18 cellular contexts compared by ENCODE assay signal in genomic region chr15:52050416-52050815, GRCh38. TPM values are rescaled to one million over a fixed set of nuclear protein-coding genes. Genes with fewer than 3 reads are reported as not detected.
DNase-seq lines count a peak whose midpoint lies in the region; ATAC-seq, FAIRE-seq and TF ChIP-seq lines count a peak whose summit lies in the region.
"Had no signal": no experiment of that assay in that cellular context is flagged by ENCODE, and none has a peak within 500 bp of the region (broad histone marks: within the 10 kb centered on the region; RNA-seq: fewer than 3 reads in every experiment).

No MANE protein-coding gene starts in this region.

- H3K9me3 Mint-ChIP-seq in type B pancreatic cell, result no peaks in the 10 kb centered on the region
- H3K9me3 Mint-ChIP-seq: naive B cell had no signal

- dilution Hi-C loops in IMR-90 (cut with HindIII; ENCODE audit: low sequenced_read_pairs, unreplicated experiment), result no loop called here

- H3K36me3 ChIP-seq in IMR-90 (ENCODE audit: control insufficient read depth, insufficient read depth, low read length), result peaks cover 19% of the 10 kb centered on the region
- peaks cover 74% of the 10 kb centered on the region for H3K36me3 ChIP-seq in K562 (ENCODE audit: control insufficient read depth, insufficient read depth, low read length)

- peak overlapping the region; percentile 29 for H2BK5ac ChIP-seq in IMR-90 (ENCODE audit: low read depth, low read length, poor library complexity, severe bottlenecking)

- peaks cover 6% of the 10 kb centered on the region for H3K4me1 ChIP-seq in IMR-90 (ENCODE audit: control insufficient read depth, insufficient read depth, low read length)
- H3K4me1 ChIP-seq in K562 (replicated peaks in 1 of 2; ENCODE audit: control insufficient read depth in 2 of 2, insufficient read depth in 2 of 2, low read length in 2 of 2), result no peaks in the 10 kb centered on the region; a peak in 1 of 5 replicates
- peaks cover 25% of the 10 kb centered on the region for H3K4me1 ChIP-seq in foreskin keratinocyte

- H3K79me1 ChIP-seq in IMR-90 (ENCODE audit: low read depth in 1 of 2, low read length in 2 of 2), result peaks cover 34 to 77% of the 10 kb centered on the region in 2 experiments

- H3K27ac ChIP-seq in IMR-90 (ENCODE audit: insufficient read depth, low read length), result no peak overlapping the region
- H3K27ac ChIP-seq in K562 (ENCODE audit: extremely low read depth, low read depth, low read length), result no peak overlapping the region
- no peak overlapping the region for H3K27ac ChIP-seq in foreskin keratinocyte
- H3K27ac ChIP-seq: heart left ventricle, left lung, transverse colon had no signal

- no peak overlapping the region for H3K4me3 Mint-ChIP-seq in type B pancreatic cell
- H3K4me3 Mint-ChIP-seq: B cell, naive B cell had no signal

- H3K4me3 ChIP-seq in AG04449 (ENCODE audit: low read depth, low read length) (no peak overlapping the region), IMR-90 (ENCODE audit: insufficient read depth, low read depth, low read length) (no peak overlapping the region), K562 (no peak overlapping the region)
- H3K4me3 ChIP-seq: heart left ventricle, left lung, transverse colon had no signal

- H3K9me3 ChIP-seq in IMR-90 (ENCODE audit: control insufficient read depth, insufficient read depth, low read length) (no peaks in the 10 kb centered on the region), K562 (replicated peaks; ENCODE audit: control insufficient read depth, insufficient read depth, low read depth, low read length) (no peaks in the 10 kb centered on the region; the same call in 1 of the 2 replicates)
- H3K9me3 ChIP-seq: left lung, transverse colon had no signal

- H3K14ac ChIP-seq in IMR-90 (replicated peaks; ENCODE audit: low read depth, low read length), result no peak overlapping the region

- peaks cover 6% of the 10 kb centered on the region for H3K4me1 Mint-ChIP-seq in type B pancreatic cell (ENCODE audit: unreplicated experiment)

- BruUV-seq in IMR-90 (replicated peaks; lab: Mats Ljungman, UMichigan) (no TSS peak), K562 (replicated peaks; lab: Mats Ljungman, UMichigan) (TSS peak; percentile 20)

- no peaks in the 10 kb centered on the region for H3K27me3 ChIP-seq in IMR-90 (ENCODE audit: control insufficient read depth, insufficient read depth, low read length)
- no peaks in the 10 kb centered on the region for H3K27me3 ChIP-seq in K562 (ENCODE audit: control insufficient read depth in 2 of 2, insufficient read depth in 2 of 2, low read length in 2 of 2)
- H3K27me3 ChIP-seq in foreskin keratinocyte, result no peaks in the 10 kb centered on the region
- H3K27me3 ChIP-seq: heart left ventricle, left lung, transverse colon had no signal

- H3K9me1 ChIP-seq in IMR-90 (ENCODE audit: insufficient read depth, low read length), result peaks cover 2% of the 10 kb centered on the region
- no peaks in the 10 kb centered on the region for H3K9me1 ChIP-seq in K562 (ENCODE audit: control insufficient read depth, insufficient read depth, low read length)

- no peak overlapping the region for H3K23ac ChIP-seq in IMR-90 (ENCODE audit: low read depth, low read length)

- no peak overlapping the region for H4K8ac ChIP-seq in IMR-90 (ENCODE audit: low read depth in 2 of 2, low read length in 2 of 2)

- H2AK5ac ChIP-seq in IMR-90 (ENCODE audit: low read depth, low read length), result no peak overlapping the region

- H4K91ac ChIP-seq in IMR-90 (ENCODE audit: insufficient read depth, low read depth, low read length), result no peak overlapping the region

- DNase-seq in AG04449 (ENCODE audit: low read depth, low spot score) (peak; percentile 34), IMR-90 (peak; percentile 77), K562 (ENCODE audit: extremely low read depth in 1 of 4, low spot score in 3 of 4) (no peak), foreskin keratinocyte (peak in 1 of 2 donors; percentile 76), DMS114 treated with DMSO at 0.1 percent for 48 hours (lab: John Stamatoyannopoulos, UW; ENCODE audit: unreplicated experiment) (no peak), amniotic stem cell (lab: John Stamatoyannopoulos, UW) (no peak), type B pancreatic cell (ENCODE audit: extremely low spot score, unreplicated experiment) (no peak)
- DNase-seq: activated T-cell treated with anti-CD3 and anti-CD28 coated beads, Interleukin-2, amount 50 U/mL, for 1 hour; effector CD8-positive, alpha-beta T cell; heart left ventricle; left lung; MM.1S; naive B cell; stimulated activated CD4-positive, alpha-beta T cell treated with anti-CD3 and anti-CD28 coated beads, Interleukin-2, amount 100 ng/mL, for 24 hours; T-helper 1 cell; transverse colon had no signal

- H3K18ac ChIP-seq in IMR-90 (ENCODE audit: low read depth, low read length), result no peak overlapping the region

- H2BK20ac ChIP-seq in IMR-90 (ENCODE audit: low read depth, low read length), result no peak overlapping the region

- no peak overlapping the region for H2AK9ac ChIP-seq in IMR-90 (replicated peaks; ENCODE audit: low read depth, low read length, poor library complexity)

- no peaks in the 10 kb centered on the region for H3K27me3 Mint-ChIP-seq in type B pancreatic cell
- H3K27me3 Mint-ChIP-seq: B cell, naive B cell had no signal

- H3K4ac ChIP-seq in IMR-90 (ENCODE audit: low read depth, low read length), result no peak overlapping the region

- H3K56ac ChIP-seq in IMR-90 (ENCODE audit: extremely low read depth, insufficient read depth, low read length), result no peak overlapping the region

- H3K36me3 Mint-ChIP-seq in type B pancreatic cell, result peaks cover 41% of the 10 kb centered on the region

- H2AFZ ChIP-seq in IMR-90 (replicated peaks; ENCODE audit: low read length, poor library complexity), result no peak overlapping the region
- H2AFZ ChIP-seq in K562 (ENCODE audit: low read depth, low read length), result no peak overlapping the region

- H3K4me2 ChIP-seq in IMR-90 (ENCODE audit: low read depth, low read length) (no peak overlapping the region), K562 (ENCODE audit: insufficient read depth, low read length) (no peak overlapping the region)

- no peak overlapping the region for H3K9ac ChIP-seq in IMR-90 (ENCODE audit: low read depth, low read length)
- H3K9ac ChIP-seq in K562 (ENCODE audit: insufficient read depth in 1 of 2, low read depth in 2 of 2, low read length in 2 of 2), result no peak overlapping the region

- intact Hi-C loops in IMR-90 (cut with micrococcal nuclease) (loop anchor here (5.0 kb wide), 1 partner anchor 33 kb away; the partner anchor contains the start of gene MAPK6), K562 (cut with micrococcal nuclease) (no loop called here)

- CTCF ChIA-PET in AG04449 (lab: Yijun Ruan, JAX) (interaction anchor here (1.5 kb wide), 2 partner anchors 27 to 48 kb away, joined by 3 to 4 read pairs; no protein-coding TSS in a partner anchor), IMR-90 (lab: Yijun Ruan, JAX) (interaction anchor here (0.6 kb wide), 1 partner anchor 108 kb away, joined by 4 read pairs; no protein-coding TSS in a partner anchor), K562 (lab: Yijun Ruan, JAX; ENCODE audit: low intra/inter-chr PET ratio) (no interaction called here)

- TF ChIP-seq CTCF in AG04449 (IDR thresholded peaks at IDR 0.05; ENCODE audit: insufficient read depth, low read length, missing control alignments), result no peak
- no peak for TF ChIP-seq CTCF in IMR-90 (conservative IDR thresholded peaks at IDR 0.05; ENCODE audit: low read depth, low read length)
- TF ChIP-seq CTCF in K562 (IDR thresholded peaks at IDR 0.05 in 2 of 3, conservative IDR thresholded peaks at IDR 0.05 in 1 of 3; ENCODE audit: insufficient read depth in 2 of 3, low read depth in 1 of 3, low read length in 3 of 3), result no peak
- TF ChIP-seq CTCF in foreskin keratinocyte (conservative IDR thresholded peaks at IDR 0.05), result no peak
- TF ChIP-seq CTCF in type B pancreatic cell (conservative IDR thresholded peaks at IDR 0.05), result no peak

- no peak overlapping the region for H2BK120ac ChIP-seq in IMR-90 (ENCODE audit: low read depth, low read length)

- no peak for TF ChIP-seq EP300 in K562 (IDR thresholded peaks at IDR 0.05; ENCODE audit: low read length)

- H3K79me2 ChIP-seq in K562 (ENCODE audit: control insufficient read depth, insufficient read depth, low read length), result peaks cover 46% of the 10 kb centered on the region

- peaks cover 15% of the 10 kb centered on the region for H4K20me1 ChIP-seq in IMR-90 (ENCODE audit: insufficient read depth, low read length)
- H4K20me1 ChIP-seq in K562 (replicated peaks; ENCODE audit: control insufficient read depth, insufficient read depth, low read length), result no peaks in the 10 kb centered on the region

- H3K27ac Mint-ChIP-seq in type B pancreatic cell, result no peak overlapping the region
- H3K27ac Mint-ChIP-seq: B cell, naive B cell had no signal

- TF ChIP-seq RAD21 in IMR-90 (IDR thresholded peaks at IDR 0.05; ENCODE audit: low read length) (no peak), K562 (CRISPR knock-in tag; conservative IDR thresholded peaks at IDR 0.05 in 1 of 2, IDR thresholded peaks at IDR 0.05 in 1 of 2) (no peak)

- H2BK15ac ChIP-seq in IMR-90 (ENCODE audit: low read depth, low read length), result no peak overlapping the region

- in situ Hi-C loops in IMR-90 (cut with MboI; ENCODE audit: low sequenced_read_pairs) (no loop called here), K562 (cut with MboI) (no loop called here)

- H4K5ac ChIP-seq in IMR-90 (ENCODE audit: low read depth, low read length), result no peak overlapping the region

- TF ChIP-seq POLR2A in IMR-90 (IDR thresholded peaks at IDR 0.05; ENCODE audit: low read depth, low read length) (no peak), K562 (conservative IDR thresholded peaks at IDR 0.05) (no peak)

- POLR2A ChIA-PET in AG04449 (lab: Yijun Ruan, JAX), result no interaction called here
- POLR2A ChIA-PET in IMR-90 (lab: Charles Lee; ENCODE audit: unreplicated experiment), result no interaction called here
- POLR2A ChIA-PET in K562 (lab: Yijun Ruan, JAX), result interaction anchor here (0.8 to 1.5 kb wide), 4 partner anchors 8 to 352 kb away, joined by 3 to 5 read pairs (median 4); partner anchors contain the start of gene LEO1

- FAIRE-seq in K562 (lab: Jason Lieb, UNC), result no peak

- 100% methylated on average over 1 of the region's 1 CpG; no CpG with 5 or more reads in 1 of the 2 experiments for WGBS in IMR-90 (ENCODE audit: extremely low coverage in 2 of 2, insufficient read length in 1 of 2), 2 experiments
- 100% methylated on average over 1 of the region's 1 CpG for WGBS in K562 (ENCODE audit: insufficient coverage, low coverage, missing lambda C conversion rate)

- peak; percentile 79 for ATAC-seq in IMR-90 (ENCODE audit: low read depth)
- ATAC-seq in K562, result no peak
- peak; percentile 76 for ATAC-seq in foreskin keratinocyte
- ATAC-seq in GM18870 (IDR thresholded peaks at IDR 0.05; ENCODE audit: unreplicated experiment), result no peak
- ATAC-seq: heart left ventricle, left lung had no signal

RNA-seq across cellular contexts. Expression of gene MAPK6, which starts 31.4 kb away (rescaled TPM):
- 60.6 and 84.2 TPM in 2 replicates for total RNA-seq in IMR-90 (2012; rRNA removed)
- 17.9 and 22.6 TPM in 2 replicates for polyA plus RNA-seq in IMR-90 (2012; rRNA removed)
- 5.0 and 5.8 TPM in 2 replicates for polyA plus RNA-seq in IMR-90 (2012; cell fraction: cytosol; rRNA removed)
- 2.0 and 13.3 TPM in 2 replicates for polyA plus RNA-seq in IMR-90 (2012; cell fraction: nucleus; rRNA removed; ENCODE audit: low replicate concordance)
- total RNA-seq in K562 (2011; cell fraction: chromatin; rRNA removed; ENCODE audit: low replicate concordance), result 37.7 and 101 TPM in 2 replicates
- total RNA-seq in K562 (2011; cell fraction: nucleolus; rRNA removed), result 11.5 and 15.7 TPM in 2 replicates
- 27.8 and 41.8 TPM in 2 replicates for total RNA-seq in K562 (2011; cell fraction: nucleoplasm; rRNA removed)
- 49.9 and 51.2 TPM in 2 replicates for total RNA-seq in K562 (2014; rRNA removed)
- total RNA-seq in K562 (2014; rRNA removed; fragmentation: Illumina TruSeq; extraction: Trizol), result 97.1 and 110 TPM in 2 replicates
- 76.3 and 81.5 TPM in 2 replicates for total RNA-seq in K562 (2015; rRNA removed; fragmentation: Illumina TruSeq; extraction: Trizol)
- total RNA-seq in K562 (2021), result 92.0 and 94.4 TPM in 2 replicates
- 71.5 and 84.7 TPM in 2 replicates for polyA plus RNA-seq in K562 (2011; rRNA removed)
- 14.9 and 33.5 TPM in 2 replicates for polyA plus RNA-seq in K562 (2011; cell fraction: cytosol; rRNA removed)
- polyA plus RNA-seq in K562 (2011; cell fraction: nucleus; rRNA removed), result 13.7 and 24.3 TPM in 2 replicates
- polyA plus RNA-seq in K562 (2012), result 46.7 and 46.9 TPM in 2 replicates
- 70.4 and 74.0 TPM in 2 replicates for polyA plus RNA-seq in K562 (2014; fragmentation: Illumina TruSeq; extraction: Trizol)
- polyA plus RNA-seq in K562 (2014; fragmentation: Nextera tagmentation; extraction: Ambion mirVana), result 10 to 100 TPM; 28.5 to 30.8 TPM
- polyA plus RNA-seq in K562 (2014; rRNA removed), result 36.2 and 39.4 TPM in 2 replicates
- 154 and 186 TPM in 2 replicates for polyA minus RNA-seq in K562 (2011; rRNA and poly(A)+ RNA removed)
- polyA minus RNA-seq in K562 (2011; cell fraction: cytosol; rRNA and poly(A)+ RNA removed), result 51.0 and 52.9 TPM in 2 replicates
- 12.5 and 25.4 TPM in 2 replicates for polyA minus RNA-seq in K562 (2011; cell fraction: nucleus; rRNA and poly(A)+ RNA removed)
- 76.6 and 78.2 TPM in 2 replicates for total RNA-seq in foreskin keratinocyte
- 16.6 and 19.8 TPM in 2 replicates for polyA plus RNA-seq in foreskin keratinocyte
- 56.6 and 57.9 TPM in 2 replicates for total RNA-seq in type B pancreatic cell (ENCODE audit: low replicate concordance)

Comparison
In these comparisons a context has a peak if more than half of its experiments do, and no peak if none do; other contexts are left out.
1. DNase-seq: peak in AG04449 (single experiment) and IMR-90 (single experiment); none in K562 (0 of 4), DMS114 treated with DMSO at 0.1 percent for 48 hours (single experiment), amniotic stem cell (single experiment) and type B pancreatic cell (single experiment).
2. ATAC-seq: peak in IMR-90 (single experiment) and foreskin keratinocyte (single experiment); none in K562 (single experiment) and GM18870 (single experiment).